10 cellular contexts compared by ENCODE assay signal in genomic region chr1:164707868-164708331, GRCh38.
DNase-seq lines count a peak whose midpoint lies in the region; ATAC-seq and TF ChIP-seq lines count a peak whose summit lies in the region.
"Had no signal": no experiment of that assay in that cellular context is flagged by ENCODE, and none has a peak within 500 bp of the region (broad histone marks: within the 10 kb centered on the region; RNA-seq: fewer than 3 reads in every experiment).

No MANE protein-coding gene starts in this region.

- CTCF ChIA-PET in BJ (lab: Yijun Ruan, JAX): interaction anchor here (0.6 to 1.4 kb wide), 4 partner anchors 10 to 80 kb away, joined by 3 read pairs; no protein-coding TSS in a partner anchor

- ATAC-seq in GM19324 (IDR thresholded peaks at IDR 0.05; ENCODE audit: low FRiP score, unreplicated experiment): no peak
- no peak for ATAC-seq in GM18873 (IDR thresholded peaks at IDR 0.05; ENCODE audit: low FRiP score, unreplicated experiment)
- no peak for ATAC-seq in GM21717 (IDR thresholded peaks at IDR 0.05; ENCODE audit: unreplicated experiment)

- no peak overlapping the region for H3K4me3 ChIP-seq in BJ (ENCODE audit: low read depth, low read length)
- H3K4me3 ChIP-seq in SK-N-MC: no peak overlapping the region
- H3K4me3 ChIP-seq in fibroblast of the aortic adventitia (ENCODE audit: low read depth, low read length): peak overlapping the region; percentile 18
- no peak overlapping the region for H3K4me3 ChIP-seq in prostate gland

- H3K9me3 ChIP-seq in SK-N-MC (ENCODE audit: low read depth, low read length) (no peaks in the 10 kb centered on the region), prostate gland (no peaks in the 10 kb centered on the region)
- H3K9me3 ChIP-seq: Caco-2 had no signal

- POLR2A ChIA-PET in BJ (lab: Charles Lee): interaction anchor here (0.8 kb wide), 1 partner anchor 18 kb away, joined by 3 read pairs; no protein-coding TSS in a partner anchor

- H3K27me3 ChIP-seq in BJ (ENCODE audit: control insufficient read depth, insufficient read depth, low read length) (no peaks in the 10 kb centered on the region), prostate gland (replicated peaks; ENCODE audit: insufficient read depth) (no peaks in the 10 kb centered on the region)

- TF ChIP-seq CTCF in BJ (IDR thresholded peaks at IDR 0.05; ENCODE audit: insufficient read depth, low read depth, low read length) (no peak), fibroblast of the aortic adventitia (IDR thresholded peaks at IDR 0.05; ENCODE audit: insufficient read depth, low read length) (no peak), prostate gland (IDR thresholded peaks at IDR 0.05) (no peak)

- 64% methylated on average over 8 of the region's 8 CpGs for WGBS in prostate gland

- H3K36me3 ChIP-seq in BJ (ENCODE audit: control insufficient read depth, insufficient read depth, low read length) (no peaks in the 10 kb centered on the region; the same call in 1 of the 2 replicates), SK-N-MC (ENCODE audit: insufficient read depth, low read length) (no peaks in the 10 kb centered on the region), prostate gland (no peaks in the 10 kb centered on the region)

- intact Hi-C loops in prostate gland (cut with DNase I): no loop called here

- peak overlapping the region; percentile 14 for H3K9ac ChIP-seq in SK-N-MC (ENCODE audit: insufficient read length)

- H3K4me1 ChIP-seq in prostate gland (replicated peaks): peaks cover 4% of the 10 kb centered on the region

- TF ChIP-seq POLR2A in prostate gland (IDR thresholded peaks at IDR 0.05): no peak

- peak; percentile 80 for DNase-seq in BJ (ENCODE audit: low read depth)
- no peak for DNase-seq in SK-N-MC (ENCODE audit: low read depth, low spot score)
- DNase-seq in fibroblast of the aortic adventitia (ENCODE audit: low read depth): peak; percentile 79
- no peak for DNase-seq in prostate gland (ENCODE audit: low spot score)
- DNase-seq in activated effector memory CD4-positive, alpha-beta T cell treated with anti-CD3 and anti-CD28 coated beads, Interleukin-2, amount 50 U/mL, for 16 hours: no peak
- DNase-seq: Caco-2, NCI-H1694 treated with DMSO at 0.1 percent for 48 hours had no signal

- peak overlapping the region; percentile 53; the same call in 1 of the 2 replicates for H3K27ac ChIP-seq in SK-N-MC
- peak overlapping the region; percentile 20 to 39 for H3K27ac ChIP-seq in prostate gland

Comparison
In these comparisons a context has a peak if more than half of its experiments do, and no peak if none do; other contexts are left out.
1. DNase-seq: peak in BJ (single experiment) and fibroblast of the aortic adventitia (single experiment); none in SK-N-MC (single experiment), prostate gland (single experiment) and activated effector memory CD4-positive, alpha-beta T cell treated with anti-CD3 and anti-CD28 coated beads, Interleukin-2, amount 50 U/mL, for 16 hours (single experiment).